Comparison of ENCODE assay signal across 7 cellular contexts in genomic region chr1:29961676-29962059, GRCh38.
"Had no signal": no experiment of that assay in that cellular context is flagged by ENCODE, and none has a peak within 500 bp of the region (broad histone marks: within the 10 kb centered on the region; RNA-seq: fewer than 3 reads in every experiment).

No MANE protein-coding gene starts in this region.

- H3K27ac ChIP-seq: HL-60 had no signal

- H3K4me2 ChIP-seq: GM23338 had no signal

- H3K36me3 Mint-ChIP-seq: IgD-negative memory B cell had no signal

- H3K9me3 ChIP-seq: HAP-1 had no signal

- H3K4me3 Mint-ChIP-seq: GM23338, IgD-negative memory B cell had no signal

- H3K9me3 Mint-ChIP-seq: GM23338 had no signal

- FAIRE-seq: HepG2 had no signal

- H3K4me3 ChIP-seq: GM23338, HAP-1 had no signal

- ATAC-seq: HCT116, HepG2 had no signal

- H2AFZ ChIP-seq: GM23338 had no signal

- H3K36me3 ChIP-seq: HAP-1 had no signal

- H3K27ac Mint-ChIP-seq: GM23338 had no signal

- DNase-seq: KG1 had no signal

- H3K4me1 ChIP-seq: HAP-1 had no signal
